In the genomic region with DNA sequence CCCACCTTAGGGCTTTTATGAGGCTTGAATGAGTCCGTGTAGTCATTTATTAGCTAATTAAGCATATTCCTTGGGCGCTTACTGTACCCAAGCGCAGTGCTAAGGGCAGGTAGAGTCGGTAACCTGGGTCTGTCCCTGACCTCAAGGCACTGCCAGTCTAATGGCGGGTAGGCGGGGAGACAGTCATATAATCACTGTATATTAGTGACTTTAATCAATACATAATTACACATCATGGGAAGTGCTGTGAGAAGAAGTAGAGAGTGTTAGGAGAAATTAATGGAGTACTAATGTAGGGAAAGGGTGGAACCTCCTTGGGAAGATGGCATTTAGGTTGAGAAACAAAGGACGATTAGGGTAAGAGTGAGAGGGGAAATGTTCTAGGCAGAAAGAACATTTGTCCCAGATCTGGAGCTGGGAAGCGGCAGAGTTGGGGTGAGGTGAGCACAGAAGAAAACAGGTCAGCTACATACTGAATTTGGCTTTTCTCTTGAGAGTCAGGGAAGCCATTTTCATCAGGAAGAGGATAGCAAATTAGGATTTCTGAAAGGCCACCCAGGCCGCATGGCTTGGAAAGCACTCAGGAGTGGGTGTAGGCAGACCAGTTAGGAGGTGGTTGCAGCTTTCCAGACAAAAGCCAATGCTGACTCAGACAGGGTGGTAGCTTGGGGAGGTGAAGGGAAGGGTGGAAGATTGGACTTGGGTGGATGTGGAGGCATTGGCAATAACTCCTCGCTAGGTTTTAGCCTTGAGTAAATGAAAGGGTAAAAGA, we compare ENCODE assay signal across 8 cellular contexts. TPM values are rescaled to one million over a fixed set of nuclear protein-coding genes. Genes with fewer than 3 reads are reported as not detected.
DNase-seq lines count a peak whose midpoint lies in the region; ATAC-seq and TF ChIP-seq lines count a peak whose summit lies in the region.

No MANE protein-coding gene starts in this region.

- TSS peak; percentile 97 for BruUV-seq in A673 (replicated peaks; lab: Mats Ljungman, UMichigan)

- H3K9me3 Mint-ChIP-seq in mesothelial cell of epicardium, result no peaks in the 10 kb centered on the region

- H3K27ac Mint-ChIP-seq in mesothelial cell of epicardium, result peak overlapping the region; percentile 100

- peak; percentile 4 for ATAC-seq in HG03064 (IDR thresholded peaks at IDR 0.05; ENCODE audit: low read depth, unreplicated experiment)
- no peak for ATAC-seq in body of pancreas
- ATAC-seq in GM19467 (IDR thresholded peaks at IDR 0.05; ENCODE audit: unreplicated experiment), result no peak
- ATAC-seq in HG02759 (IDR thresholded peaks at IDR 0.05; ENCODE audit: unreplicated experiment), result no peak

- H3K4me1 Mint-ChIP-seq in mesothelial cell of epicardium, result peaks cover 37% of the 10 kb centered on the region

- H3K4me1 ChIP-seq in A673 (ENCODE audit: insufficient read depth, low read length, poor library complexity, severe bottlenecking), result peaks cover 16% of the 10 kb centered on the region
- H3K4me1 ChIP-seq in body of pancreas, result peaks cover 40% of the 10 kb centered on the region

- no peaks in the 10 kb centered on the region for H3K27me3 Mint-ChIP-seq in mesothelial cell of epicardium (ENCODE audit: low read depth)

- no peaks in the 10 kb centered on the region for H3K27me3 ChIP-seq in A673 (replicated peaks; ENCODE audit: insufficient read depth, low read depth, low read length, poor library complexity)
- no peaks in the 10 kb centered on the region for H3K27me3 ChIP-seq in body of pancreas

- intact Hi-C loops in A673 (cut with micrococcal nuclease; ENCODE audit: unreplicated experiment), result loop anchor here (10.0 kb wide), 1 partner anchor 144 kb away; no protein-coding TSS in a partner anchor
- intact Hi-C loops in body of pancreas (cut with DNase I), result loop anchor here (10.0 kb wide), 1 partner anchor 134 kb away; no protein-coding TSS in a partner anchor

- no peaks in the 10 kb centered on the region for H3K36me3 Mint-ChIP-seq in mesothelial cell of epicardium

- peak overlapping the region; percentile 100 for H3K27ac ChIP-seq in A673 (ENCODE audit: low read depth, low read length, poor library complexity, severe bottlenecking)
- H3K27ac ChIP-seq in body of pancreas, result peak overlapping the region; percentile 96 to 100 (median 98)

- TF ChIP-seq POLR2A in body of pancreas (IDR thresholded peaks at IDR 0.05), result no peak

- 42 to 50% methylated on average over 9 to 10 of the region's 10 CpGs for WGBS in body of pancreas, 2 donors

- TF ChIP-seq CTCF in A673 (conservative IDR thresholded peaks at IDR 0.05; ENCODE audit: low read depth, low read length) (no peak), body of pancreas (IDR thresholded peaks at IDR 0.05) (no peak), mesothelial cell of epicardium (IDR thresholded peaks at IDR 0.05; ENCODE audit: unreplicated experiment) (no peak)

- peak overlapping the region; percentile 89 for H3K4me3 ChIP-seq in A673 (ENCODE audit: low read depth, low read length, poor library complexity, severe bottlenecking)
- H3K4me3 ChIP-seq in body of pancreas, result peak overlapping the region; percentile 84 to 88

- peak overlapping the region; percentile 92 for H3K4me3 Mint-ChIP-seq in mesothelial cell of epicardium

- POLR2A ChIA-PET in A673 (lab: Charles Lee; ENCODE audit: low non-redundant PET), result no interaction called here

- no peak for DNase-seq in A673 (ENCODE audit: low spot score)
- DNase-seq in body of pancreas, result no peak
- DNase-seq in mesothelial cell of epicardium (ENCODE audit: low spot score in 2 of 2, unreplicated experiment in 2 of 2), result no peak
- no peak for DNase-seq in NCI-H1694 treated with DMSO at 0.1 percent for 48 hours (lab: John Stamatoyannopoulos, UW)
- DNase-seq in NOMO-1 (lab: John Stamatoyannopoulos, UW; ENCODE audit: unreplicated experiment in 2 of 2), result no peak

- CTCF ChIA-PET in A673 (lab: Charles Lee), result interaction anchor here (0.6 kb wide), 1 partner anchor 269 kb away, joined by 3 read pairs; no protein-coding TSS in a partner anchor

- H3K9me3 ChIP-seq in A673 (ENCODE audit: low read depth, low read length, poor library complexity, severe bottlenecking), result no peaks in the 10 kb centered on the region
- H3K9me3 ChIP-seq in body of pancreas, result no peaks in the 10 kb centered on the region

- H3K36me3 ChIP-seq in A673 (ENCODE audit: insufficient read depth, low read length, poor library complexity, severe bottlenecking) (no peaks in the 10 kb centered on the region), body of pancreas (replicated peaks in 1 of 2; ENCODE audit: insufficient read depth in 1 of 2, low read depth in 2 of 2) (no peaks in the 10 kb centered on the region)

RNA-seq across cellular contexts. Expression of gene BLCAP, which starts 1.0 kb away (rescaled TPM):
- total RNA-seq in A673 (2021) (33.0 and 39.9 TPM in 2 replicates), body of pancreas (10 to 100 TPM; 24.1 to 44.8 TPM), mesothelial cell of epicardium (71.7 to 76.2 TPM (median 72.7 TPM) in 3 replicates)

RNA-seq across cellular contexts. Expression of gene NNAT, which starts 7.6 kb away (rescaled TPM):
- not detected in 2 replicates for total RNA-seq in A673 (2021)
- total RNA-seq in body of pancreas, result under 1 TPM in 1 of 2 donors, not detected in 1; 0.52 TPM
- total RNA-seq in mesothelial cell of epicardium, result 18.5 to 19.4 TPM (median 19.3 TPM) in 3 replicates

Comparison
In these comparisons a context has a peak if more than half of its experiments do, and no peak if none do; other contexts are left out.
1. RNA of gene NNAT, which starts 7.6 kb away (total RNA-seq): 18.5 to 19.4 TPM in mesothelial cell of epicardium; 0.52 TPM in body of pancreas and not detected in A673; every median in the first group is over 10 times any median in the second.